In genomic region chr15:59688888-59689625, GRCh38 we compare ENCODE assay signal across 1 cellular context.
TF ChIP-seq lines count a peak whose summit lies in the region.

BNIP2 (minus strand) TSS chr15:59689320; CDS start chr15:59682457, 6,863 bp downstream.

TF ChIP-seq in HepG2, 621 proteins besides CTCF, POLR2A, EP300 and RAD21 (continued from another document and continues in another):
- peak; percentile 21; the same call in 1 of the 2 replicates for TF ChIP-seq AHDC1 (CRISPR knock-in tag; IDR thresholded peaks at IDR 0.05; ENCODE audit: borderline replicate concordance)
- no peak for TF ChIP-seq ZSCAN30 (CRISPR knock-in tag; IDR thresholded peaks at IDR 0.05)
- peak; percentile 83; the same call in 1 of the 2 replicates for TF ChIP-seq THAP7 (CRISPR knock-in tag; IDR thresholded peaks at IDR 0.05)
- no peak for TF ChIP-seq PRPF4 (IDR thresholded peaks at IDR 0.05; ENCODE audit: low read depth, low read length, poor library complexity, severe bottlenecking)
- TF ChIP-seq RXRB (CRISPR knock-in tag; IDR thresholded peaks at IDR 0.05; ENCODE audit: borderline replicate concordance) = peak; percentile 8; the same call in 1 of the 2 replicates
- peak; percentile 58 to 94 for TF ChIP-seq HMGXB4 (CRISPR knock-in tag; IDR thresholded peaks at IDR 0.05; ENCODE audit: borderline replicate concordance in 1 of 2, low read depth in 1 of 2)
- TF ChIP-seq FOXM1 (CRISPR knock-in tag; IDR thresholded peaks at IDR 0.05) = no peak
- peak; percentile 99 for TF ChIP-seq GABPB1 (CRISPR knock-in tag; IDR thresholded peaks at IDR 0.05)
- no peak; the same call in 1 of the 2 replicates for TF ChIP-seq ZNF460 (CRISPR knock-in tag; IDR thresholded peaks at IDR 0.05; ENCODE audit: borderline replicate concordance)
- TF ChIP-seq PRDM15 (CRISPR knock-in tag; IDR thresholded peaks at IDR 0.05) = peak; percentile 79
- TF ChIP-seq PAF1 (CRISPR knock-in tag; IDR thresholded peaks at IDR 0.05) = no peak
- TF ChIP-seq ZNF547 (CRISPR knock-in tag; IDR thresholded peaks at IDR 0.05) = 0 out of 2 replicates have a peak, but pooled peaks have one; percentile 54
- TF ChIP-seq NAIF1 (CRISPR knock-in tag; IDR thresholded peaks at IDR 0.05; ENCODE audit: borderline replicate concordance) = 0 out of 2 replicates have a peak, but pooled peaks have one; percentile 40
- TF ChIP-seq SIX1 (CRISPR knock-in tag; IDR thresholded peaks at IDR 0.05; ENCODE audit: borderline replicate concordance) = 0 out of 2 replicates have a peak, but pooled peaks have one; percentile 13
- TF ChIP-seq NBN (conservative IDR thresholded peaks at IDR 0.05) = no peak
- TF ChIP-seq ZNF230 (CRISPR knock-in tag; IDR thresholded peaks at IDR 0.05) = 0 out of 2 replicates have a peak, but pooled peaks have one; percentile 17
- no peak; the same call in 1 of the 2 replicates for TF ChIP-seq ZNF337 (CRISPR knock-in tag; IDR thresholded peaks at IDR 0.05; ENCODE audit: borderline replicate concordance, low read depth)
- no peak for TF ChIP-seq PREB (CRISPR knock-in tag; IDR thresholded peaks at IDR 0.05)
- 0 out of 2 replicates have a peak, but pooled peaks have one; percentile 64 for TF ChIP-seq KLF9 (CRISPR knock-in tag; IDR thresholded peaks at IDR 0.05; ENCODE audit: low read depth)
- TF ChIP-seq ZBTB34 (CRISPR knock-in tag; IDR thresholded peaks at IDR 0.05) = no peak
- TF ChIP-seq ZNF350 (CRISPR knock-in tag; IDR thresholded peaks at IDR 0.05; ENCODE audit: borderline replicate concordance, low read depth) = peak; percentile 67; the same call in 1 of the 2 replicates
- no peak; the same call in 1 of the 2 replicates for TF ChIP-seq SP4 (CRISPR knock-in tag; IDR thresholded peaks at IDR 0.05)
- peak; percentile 79 for TF ChIP-seq PATZ1 (CRISPR knock-in tag; IDR thresholded peaks at IDR 0.05)
- peak; percentile 72; the same call in 1 of the 2 replicates for TF ChIP-seq ZNF564 (CRISPR knock-in tag; IDR thresholded peaks at IDR 0.05)
- TF ChIP-seq MXD1 (CRISPR knock-in tag; IDR thresholded peaks at IDR 0.05) = peak; percentile 92
- TF ChIP-seq ZBTB38 (CRISPR knock-in tag; IDR thresholded peaks at IDR 0.05) = peak; percentile 90
- TF ChIP-seq NFRKB (IDR thresholded peaks at IDR 0.05) = no peak
- TF ChIP-seq PHF5A (CRISPR knock-in tag; IDR thresholded peaks at IDR 0.05; ENCODE audit: low read depth, unreplicated experiment) = no peak
- no peak for TF ChIP-seq ZNF646 (CRISPR knock-in tag; IDR thresholded peaks at IDR 0.05)
- TF ChIP-seq CAMTA2 (CRISPR knock-in tag; IDR thresholded peaks at IDR 0.05; ENCODE audit: borderline replicate concordance) = peak; percentile 42; the same call in 1 of the 2 replicates
